Comparison of ENCODE assay signal across 29 cellular contexts in the genomic region with DNA sequence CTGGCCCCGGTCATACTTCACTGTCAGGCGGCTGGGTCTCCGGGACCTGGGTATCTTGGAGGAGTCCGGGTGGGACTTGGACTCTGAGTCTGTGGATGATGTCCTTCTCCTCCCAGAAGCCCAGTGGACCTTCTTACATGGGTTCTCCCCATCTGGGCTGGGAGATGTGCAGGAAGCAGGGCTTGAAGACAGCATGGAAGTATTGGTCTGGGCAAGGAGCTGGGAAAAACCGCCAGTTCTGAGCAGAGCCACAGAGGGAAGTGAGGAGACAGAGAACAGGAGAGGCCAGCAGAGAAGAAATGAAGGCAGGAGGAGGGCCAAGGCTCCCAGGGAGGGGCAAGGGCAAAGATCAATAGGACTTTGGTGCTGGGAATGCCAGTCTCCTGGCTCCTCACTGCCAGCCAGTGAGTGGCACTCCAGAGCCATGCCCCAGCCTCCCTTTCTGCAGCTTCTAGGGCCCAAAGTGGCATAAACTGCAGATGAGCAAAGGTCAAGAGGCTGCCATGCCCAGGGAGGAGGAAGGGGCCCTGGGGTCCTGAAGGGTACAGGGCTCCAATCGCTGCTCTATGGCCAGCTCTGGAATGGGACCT. TPM values are rescaled to one million over a fixed set of nuclear protein-coding genes. Genes with fewer than 3 reads are reported as not detected.
A peak's percentile ranks its signal among the peaks of the same experiment; 100 is the strongest.
DNase-seq lines count a peak whose midpoint lies in the region; ATAC-seq, FAIRE-seq and TF ChIP-seq lines count a peak whose summit lies in the region.
"Had no signal": no experiment of that assay in that cellular context is flagged by ENCODE, and none has a peak within 500 bp of the region (broad histone marks: within the 10 kb centered on the region; RNA-seq: fewer than 3 reads in every experiment).

A gene with protein sequence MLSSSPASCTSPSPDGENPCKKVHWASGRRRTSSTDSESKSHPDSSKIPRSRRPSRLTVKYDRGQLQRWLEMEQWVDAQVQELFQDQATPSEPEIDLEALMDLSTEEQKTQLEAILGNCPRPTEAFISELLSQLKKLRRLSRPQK (minus strand): TSS at position 262 of the 590 bp plus-strand sequence. CDS start 67 bp downstream, at position 195.

- H4K91ac ChIP-seq in neuronal stem cell (ENCODE audit: low read depth, low read length, poor library complexity): no peak within 1 kb of the TSS

- H3K18ac ChIP-seq in neuronal stem cell (ENCODE audit: low read length): peak within 1 kb of the TSS; percentile 7

- H3K14ac ChIP-seq in neuronal stem cell (ENCODE audit: low read length): no peak within 1 kb of the TSS

- H3K36me3 ChIP-seq in MM.1S (replicated peaks; ENCODE audit: insufficient read depth, low read length) (no peaks in the 10 kb centered on the region), duodenal mucosa (ENCODE audit: control insufficient read depth in 1 of 2, insufficient read depth in 2 of 2, low read length in 2 of 2) (no peaks in the 10 kb centered on the region), neuronal stem cell (replicated peaks in 1 of 2; ENCODE audit: control insufficient read depth in 2 of 2, insufficient read depth in 2 of 2, low read length in 2 of 2) (no peaks in the 10 kb centered on the region)
- H3K36me3 ChIP-seq: BLaER1 treated with 17β-estradiol and CSF1 and Interleukin-3, amounts not matched to agents 10 nM and 100 nM; neural progenitor cell had no signal

- 88% methylated on average over 1 of the region's 6 CpGs for WGBS in A549 (ENCODE audit: missing lambda C conversion rate)
- WGBS in neuronal stem cell (ENCODE audit: extremely low coverage in 2 of 2, insufficient read length in 2 of 2, insufficient replicate concordance in 1 of 2), 2 donors: no CpG with 5 or more reads among the region's 6 CpGs

- H3K27me3 ChIP-seq in MM.1S (replicated peaks; ENCODE audit: insufficient read depth, low read length) (no peaks in the 10 kb centered on the region), duodenal mucosa (ENCODE audit: control insufficient read depth in 1 of 2, insufficient read depth in 2 of 2, low read length in 2 of 2) (no peaks in the 10 kb centered on the region), neuronal stem cell (ENCODE audit: control insufficient read depth in 3 of 3, insufficient read depth in 3 of 3, low read depth in 1 of 3, low read length in 3 of 3) (peaks cover 0 to 3% (median 0%) of the 10 kb centered on the region in 3 experiments)
- H3K27me3 ChIP-seq: BLaER1 treated with 17β-estradiol and CSF1 and Interleukin-3, amounts not matched to agents 10 nM and 100 nM; neural progenitor cell had no signal

- H3K4ac ChIP-seq in neuronal stem cell (ENCODE audit: low read length): no peak within 1 kb of the TSS

- no peak within 1 kb of the TSS for H2BK15ac ChIP-seq in neuronal stem cell (ENCODE audit: low read length)

- H3K9ac ChIP-seq in MM.1S (ENCODE audit: low read length): no peak within 1 kb of the TSS
- H3K9ac ChIP-seq in duodenal mucosa (ENCODE audit: low read depth in 1 of 2, low read length in 2 of 2): peak within 1 kb of the TSS; percentile 76 to 77
- no peak within 1 kb of the TSS for H3K9ac ChIP-seq in neuronal stem cell (ENCODE audit: low read depth, low read length, poor library complexity)
- H3K9ac ChIP-seq: BLaER1 treated with 17β-estradiol and CSF1 and Interleukin-3, amounts not matched to agents 10 nM and 100 nM; neural progenitor cell had no signal

- H3K79me2 ChIP-seq in MM.1S (ENCODE audit: low read length): no peaks in the 10 kb centered on the region

- TF ChIP-seq EP300 in A549 (IDR thresholded peaks at IDR 0.05): no peak

- ATAC-seq in A549: peak; percentile 38 to 53; a peak in 5 of 6 replicates
- ATAC-seq: activated CD8-positive, alpha-beta memory T cell treated with anti-CD3 and anti-CD28 coated beads, Interleukin-2, amount 10 ng/mL, durations not matched to agents 7 days and 5 days; Right ventricle myocardium inferior; WTC11 had no signal

- H3F3A ChIP-seq in MM.1S (ENCODE audit: insufficient read depth, low read length): no peaks in the 10 kb centered on the region; the same call in 1 of the 2 replicates

- no peaks in the 10 kb centered on the region for H3K79me1 ChIP-seq in neuronal stem cell (ENCODE audit: low read depth, low read length)

- H3K4me2 ChIP-seq in A549 (no peak within 1 kb of the TSS), MM.1S (ENCODE audit: low read depth, low read length) (no peak within 1 kb of the TSS), neuronal stem cell (ENCODE audit: insufficient read depth, low read length, poor library complexity, severe bottlenecking) (no peak within 1 kb of the TSS)
- H3K4me2 ChIP-seq: BLaER1 treated with 17β-estradiol and CSF1 and Interleukin-3, amounts not matched to agents 10 nM and 100 nM; neural progenitor cell had no signal

- no peak for TF ChIP-seq POLR2A in A549 (IDR thresholded peaks at IDR 0.05; ENCODE audit: low read length)

- H2BK120ac ChIP-seq in neuronal stem cell (ENCODE audit: low read depth, low read length): no peak within 1 kb of the TSS

- H2BK12ac ChIP-seq in neuronal stem cell (ENCODE audit: low read length): no peak within 1 kb of the TSS

- peak in 1 of 2 experiments; percentile 8; a peak in 1 of 5 replicates for TF ChIP-seq RAD21 in A549 (conservative IDR thresholded peaks at IDR 0.05 in 1 of 2, IDR thresholded peaks at IDR 0.05 in 1 of 2)

- peaks cover 36% of the 10 kb centered on the region for H3K4me1 ChIP-seq in A549
- peaks cover 5% of the 10 kb centered on the region; the same call in 1 of the 2 replicates for H3K4me1 ChIP-seq in MM.1S (ENCODE audit: low read length)
- peaks cover 5 to 24% of the 10 kb centered on the region in 2 donors for H3K4me1 ChIP-seq in duodenal mucosa (ENCODE audit: control insufficient read depth in 1 of 2, insufficient read depth in 2 of 2, low read length in 2 of 2)
- no peaks in the 10 kb centered on the region for H3K4me1 ChIP-seq in neuronal stem cell (ENCODE audit: control insufficient read depth in 2 of 2, insufficient read depth in 1 of 2, low read depth in 1 of 2, low read length in 2 of 2)
- H3K4me1 ChIP-seq: BLaER1 treated with 17β-estradiol and CSF1 and Interleukin-3, amounts not matched to agents 10 nM and 100 nM; neural progenitor cell had no signal

- FAIRE-seq in A549 (lab: Jason Lieb, UNC): no peak
- FAIRE-seq: bronchial epithelial cell, D721Med, endometrium, GM12892 had no signal

- POLR2A ChIA-PET in A549 (lab: Yijun Ruan, JAX): interaction anchor here (0.6 kb wide), 1 partner anchor 70 kb away, joined by 4 read pairs; no protein-coding TSS in a partner anchor

- H2AFZ ChIP-seq in MM.1S (ENCODE audit: low read length) (peak within 1 kb of the TSS; percentile 51; the same call in 1 of the 2 replicates), neuronal stem cell (ENCODE audit: low read length) (peak within 1 kb of the TSS; percentile 35)
- H2AFZ ChIP-seq: neural progenitor cell had no signal

- H4K8ac ChIP-seq in neuronal stem cell (ENCODE audit: low read depth, low read length): no peak within 1 kb of the TSS

- no peaks in the 10 kb centered on the region for H3K9me3 ChIP-seq in A549
- H3K9me3 ChIP-seq in MM.1S (replicated peaks; ENCODE audit: insufficient read depth, low read length): no peaks in the 10 kb centered on the region
- no peaks in the 10 kb centered on the region for H3K9me3 ChIP-seq in duodenal mucosa (ENCODE audit: control insufficient read depth in 1 of 2, low read length in 2 of 2)
- no peaks in the 10 kb centered on the region for H3K9me3 ChIP-seq in neuronal stem cell (replicated peaks in 1 of 2; ENCODE audit: control insufficient read depth in 2 of 2, insufficient read depth in 1 of 2, low read depth in 1 of 2, low read length in 2 of 2)
- H3K9me3 ChIP-seq: BLaER1 treated with 17β-estradiol and CSF1 and Interleukin-3, amounts not matched to agents 10 nM and 100 nM had no signal

- H2AK5ac ChIP-seq in neuronal stem cell (ENCODE audit: low read depth, low read length): no peak within 1 kb of the TSS

- no peaks in the 10 kb centered on the region for H3K9me2 ChIP-seq in MM.1S (replicated peaks; ENCODE audit: insufficient read depth, low read length)

- H2BK5ac ChIP-seq in neuronal stem cell (ENCODE audit: low read length): no peak within 1 kb of the TSS

- H4K20me1 ChIP-seq in MM.1S (ENCODE audit: insufficient read depth, low read length): no peaks in the 10 kb centered on the region
- H4K20me1 ChIP-seq: BLaER1 treated with 17β-estradiol and CSF1 and Interleukin-3, amounts not matched to agents 10 nM and 100 nM had no signal

- CTCF ChIA-PET in A549 (lab: Yijun Ruan, JAX): interaction anchor here (0.8 to 1.9 kb wide), 8 partner anchors 19 to 149 kb away, joined by 3 to 6 read pairs (median 4); partner anchors contain the start of genes RHOV and VPS18

- peak within 1 kb of the TSS in 1 of 2 experiments; percentile 56; a peak in 1 of 6 replicates for H3K27ac ChIP-seq in A549
- H3K27ac ChIP-seq in MM.1S (ENCODE audit: low read length): no peak within 1 kb of the TSS
- H3K27ac ChIP-seq in duodenal mucosa (ENCODE audit: low read depth, low read length): peak within 1 kb of the TSS; percentile 71
- no peak within 1 kb of the TSS for H3K27ac ChIP-seq in neuronal stem cell (replicated peaks; ENCODE audit: low read length)
- H3K27ac ChIP-seq: BLaER1 treated with 17β-estradiol and CSF1 and Interleukin-3, amounts not matched to agents 10 nM and 100 nM; neural progenitor cell had no signal

- H3K4me3 ChIP-seq in A549 (no peak within 1 kb of the TSS), MM.1S (ENCODE audit: low read length) (no peak within 1 kb of the TSS), duodenal mucosa (ENCODE audit: low read depth in 1 of 2, low read length in 2 of 2) (peak within 1 kb of the TSS; percentile 75 to 82), neuronal stem cell (ENCODE audit: low read length in 2 of 2) (no peak within 1 kb of the TSS)
- H3K4me3 ChIP-seq: BLaER1 treated with 17β-estradiol and CSF1 and Interleukin-3, amounts not matched to agents 10 nM and 100 nM; neural progenitor cell had no signal

- H3K23ac ChIP-seq in neuronal stem cell (ENCODE audit: low read depth, low read length, poor library complexity): peak within 1 kb of the TSS; percentile 14

- TF ChIP-seq CTCF in A549 (IDR thresholded peaks at IDR 0.05): no peak
- TF ChIP-seq CTCF in MM.1S (IDR thresholded peaks at IDR 0.05; ENCODE audit: low read length): no peak

- DNase-seq in A549 (ENCODE audit: low read depth in 1 of 2, low spot score in 1 of 2) (no peak), MM.1S (no peak), neuronal stem cell (ENCODE audit: low spot score) (no peak), epidermal melanocyte (ENCODE audit: insufficient read length, low spot score) (no peak), activated T-cell treated with anti-CD3 and anti-CD28 coated beads for 4 hours (no peak), NCI-H1048 (lab: John Stamatoyannopoulos, UW) (no peak), dermis blood vessel endothelial cell (no peak)
- DNase-seq: activated CD4-positive, alpha-beta T cell treated with anti-CD3 and anti-CD28 coated beads, Interleukin-2, amount 50 U/mL, for 1 hour; activated CD8-positive, alpha-beta memory T cell treated with anti-CD3 and anti-CD28 coated beads, Interleukin-2, amount 10 ng/mL, durations not matched to agents 7 days and 5 days; activated naive CD4-positive, alpha-beta T cell treated with anti-CD3 and anti-CD28 coated beads for 36 hours; amygdala; EL; KBM-7; NCI-H2171; NCI-H510A treated with DMSO at 0.1 percent for 48 hours had no signal

RNA-seq across cellular contexts. Expression of the gene that starts here (rescaled TPM):
- polyA plus RNA-seq in A549 (2011; rRNA removed) (0.86 and 1.1 TPM in 2 replicates), A549 (2017; fragmentation: RNase III; extraction: RNeasy Plus Mini Kit Qiagen cat#74134 plus additional on column Dnase treatment) (0.21 to 0.46 TPM (median 0.45 TPM) in 3 replicates)
- polyA plus RNA-seq in A549 (2012; cell fraction: cytosol; rRNA removed): 0.17 and 0.48 TPM in 2 replicates
- polyA plus RNA-seq in A549 (2012; cell fraction: nucleus; rRNA removed): 0.10 TPM in 1 of 2 replicates, not detected in the other
- 0.29 and 0.39 TPM in 2 replicates for polyA minus RNA-seq in A549 (2011; rRNA and poly(A)+ RNA removed)
- not detected for polyA plus RNA-seq in neuronal stem cell (2013, experiment 1 of 2)
- 0.07 TPM for polyA plus RNA-seq in neuronal stem cell (2013, experiment 2 of 2)
- not detected in 2 replicates for total RNA-seq in dermis blood vessel endothelial cell
- total RNA-seq: activated CD8-positive, alpha-beta memory T cell treated with anti-CD3 and anti-CD28 coated beads, Interleukin-2, amount 10 ng/mL, durations not matched to agents 7 days and 5 days; activated naive CD4-positive, alpha-beta T cell treated with anti-CD3 and anti-CD28 coated beads for 36 hours; bronchial epithelial cell; fibroblast of lung; liver; pulmonary artery endothelial cell; Right ventricle myocardium inferior; skeletal muscle tissue; urinary bladder; WTC11 had no signal
- polyA plus RNA-seq: fibroblast of lung, liver, urinary bladder had no signal

Comparison
In these comparisons a context has a peak if more than half of its experiments do, and no peak if none do; other contexts are left out.
1. H3K4me3 ChIP-seq: peak in duodenal mucosa (2 of 2); none in A549 (single experiment), MM.1S (single experiment) and neuronal stem cell (0 of 2).
2. H3K9ac ChIP-seq: peak in duodenal mucosa (2 of 2); none in MM.1S (single experiment) and neuronal stem cell (single experiment).